In genomic region chr9:96061293-96061987, GRCh38 we compare ENCODE assay signal across 8 cellular contexts.
DNase-seq lines count a peak whose midpoint lies in the region; ATAC-seq and TF ChIP-seq lines count a peak whose summit lies in the region.

No MANE protein-coding gene starts in this region.

- H3K36me3 Mint-ChIP-seq in natural killer cell, result no peaks in the 10 kb centered on the region

- no peak overlapping the region for H3K4me3 ChIP-seq in epithelial cell of proximal tubule (ENCODE audit: low read depth, low read length)
- H3K4me3 ChIP-seq in upper lobe of right lung, result no peak overlapping the region

- TF ChIP-seq CTCF in epithelial cell of proximal tubule (conservative IDR thresholded peaks at IDR 0.05; ENCODE audit: low read depth, low read length), result peak; percentile 58
- TF ChIP-seq CTCF in natural killer cell (IDR thresholded peaks at IDR 0.05), result peak; percentile 54
- TF ChIP-seq CTCF in upper lobe of right lung (IDR thresholded peaks at IDR 0.05), result peak; percentile 52

- peak overlapping the region; percentile 58 for H3K27ac ChIP-seq in upper lobe of right lung

- ATAC-seq in natural killer cell (peak; percentile 38 to 72 (median 43)), upper lobe of right lung (peak; percentile 78), HG03442 (IDR thresholded peaks at IDR 0.05; ENCODE audit: unreplicated experiment) (no peak)

- peaks cover 8% of the 10 kb centered on the region for H3K4me1 ChIP-seq in upper lobe of right lung

- H3K9me3 Mint-ChIP-seq in natural killer cell, result no peaks in the 10 kb centered on the region

- peak; percentile 23 for DNase-seq in GM04503 (ENCODE audit: low read depth)
- DNase-seq in MV-4-11 (lab: John Stamatoyannopoulos, UW), result peak; percentile 72
- peak; percentile 14 to 24 for DNase-seq in activated CD8-positive, alpha-beta memory T cell treated with anti-CD3 and anti-CD28 coated beads for 1 hour (ENCODE audit: extremely low read depth in 1 of 2, low read depth in 1 of 2)
- no peak for DNase-seq in epithelial cell of proximal tubule (ENCODE audit: low read depth)
- peak; percentile 33 for DNase-seq in natural killer cell
- DNase-seq in upper lobe of right lung, result no peak
- DNase-seq in NCI-H1694 treated with DMSO at 0.1 percent for 48 hours (lab: John Stamatoyannopoulos, UW), result no peak

- intact Hi-C loops in natural killer cell (cut with micrococcal nuclease), result loop anchor here (1.0 to 5.0 kb wide), 2 partner anchors 334 to 684 kb away; no protein-coding TSS in a partner anchor
- intact Hi-C loops in upper lobe of right lung (cut with DNase I), result no loop called here

- H3K27ac Mint-ChIP-seq in natural killer cell, result no peak overlapping the region

- no peak overlapping the region for H3K4me3 Mint-ChIP-seq in natural killer cell

- peaks cover 6 to 12% of the 10 kb centered on the region in 2 donors for H3K27me3 Mint-ChIP-seq in natural killer cell (ENCODE audit: low read depth in 2 of 2)

- H3K36me3 ChIP-seq in upper lobe of right lung, result no peaks in the 10 kb centered on the region

- no peaks in the 10 kb centered on the region for H3K27me3 ChIP-seq in upper lobe of right lung

- H3K4me1 Mint-ChIP-seq in natural killer cell, result peaks cover 22 to 27% of the 10 kb centered on the region in 2 donors

- no peaks in the 10 kb centered on the region for H3K9me3 ChIP-seq in upper lobe of right lung

Comparison
In these comparisons a context has a peak if more than half of its experiments do, and no peak if none do; other contexts are left out.
1. DNase-seq: peak in GM04503 (single experiment), MV-4-11 (single experiment), activated CD8-positive, alpha-beta memory T cell treated with anti-CD3 and anti-CD28 coated beads for 1 hour (2 of 2) and natural killer cell (single experiment); none in epithelial cell of proximal tubule (single experiment), upper lobe of right lung (single experiment) and NCI-H1694 treated with DMSO at 0.1 percent for 48 hours (single experiment).
2. Peak in every context shown above with its lines, with median percentiles within 50 percentile points of each other: CTCF ChIP-seq.